19 cellular contexts compared by ENCODE assay signal in genomic region chr1:167515893-167516321, GRCh38. TPM values are rescaled to one million over a fixed set of nuclear protein-coding genes. Genes with fewer than 3 reads are reported as not detected.
DNase-seq lines count a peak whose midpoint lies in the region; ATAC-seq lines count a peak whose summit lies in the region.
"Had no signal": no experiment of that assay in that cellular context is flagged by ENCODE, and none has a peak within 500 bp of the region (broad histone marks: within the 10 kb centered on the region; RNA-seq: fewer than 3 reads in every experiment).

No MANE protein-coding gene starts in this region.

- intact Hi-C loops in activated T-helper 1 cell treated with anti-CD3 and anti-CD28 coated beads, Interleukin-12 subunit alpha, Interleukin-12 subunit beta, Interleukin-2, Interleukin-4 antibody, amounts not matched to agents 30 ng/mL and 10 ng/mL and 1 ng/mL, durations not matched to agents 14 hours and 24 hours and 36 hours (cut with micrococcal nuclease): loop anchor here (2.0 to 10.0 kb wide), 2 partner anchors 41 to 641 kb away; partner anchors contain the start of gene TADA1

- H3K36me3 Mint-ChIP-seq in CD4-positive, CD25-positive, alpha-beta regulatory T cell: peaks cover 54% of the 10 kb centered on the region
- H3K36me3 Mint-ChIP-seq in CD8-positive, alpha-beta memory T cell: peaks cover 0 to 63% (median 9%) of the 10 kb centered on the region in 3 donors
- peaks cover 57% of the 10 kb centered on the region for H3K36me3 Mint-ChIP-seq in activated T-helper 1 cell treated with anti-CD3 and anti-CD28 coated beads, Interleukin-12 subunit alpha, Interleukin-12 subunit beta, Interleukin-2, Interleukin-4 antibody, amounts not matched to agents 30 ng/mL and 10 ng/mL and 1 ng/mL, durations not matched to agents 14 hours and 24 hours and 36 hours (ENCODE audit: low read depth)
- H3K36me3 Mint-ChIP-seq: brain had no signal

- no peaks in the 10 kb centered on the region for H3K27me3 ChIP-seq in CD4-positive, CD25-positive, alpha-beta regulatory T cell (ENCODE audit: control insufficient read depth, insufficient read depth, low read length)
- H3K27me3 ChIP-seq in CD8-positive, alpha-beta memory T cell (ENCODE audit: insufficient read depth, low read length, poor library complexity, severe bottlenecking): no peaks in the 10 kb centered on the region
- H3K27me3 ChIP-seq in mononuclear cell (ENCODE audit: insufficient read depth, low read length): no peaks in the 10 kb centered on the region
- H3K27me3 ChIP-seq: BE2C, gastrocnemius medialis had no signal

- peaks cover 20 to 64% (median 36%) of the 10 kb centered on the region in 4 donors for H3K4me1 Mint-ChIP-seq in CD4-positive, CD25-positive, alpha-beta regulatory T cell
- H3K4me1 Mint-ChIP-seq in CD8-positive, alpha-beta memory T cell: peaks cover 54 to 76% (median 72%) of the 10 kb centered on the region in 3 donors
- peaks cover 76% of the 10 kb centered on the region for H3K4me1 Mint-ChIP-seq in activated T-helper 1 cell treated with anti-CD3 and anti-CD28 coated beads, Interleukin-12 subunit alpha, Interleukin-12 subunit beta, Interleukin-2, Interleukin-4 antibody, amounts not matched to agents 30 ng/mL and 10 ng/mL and 1 ng/mL, durations not matched to agents 14 hours and 24 hours and 36 hours (ENCODE audit: low read depth)

- POLR2A ChIA-PET in CD8-positive, alpha-beta memory T cell (lab: Charles Lee): interaction anchor here (0.9 to 3.1 kb wide), 10 partner anchors 7 to 296 kb away, joined by 3 to 17 read pairs (median 6); partner anchors contain the start of gene POU2F1

- no peak for ATAC-seq in CD4-positive, CD25-positive, alpha-beta regulatory T cell (ENCODE audit: low read depth in 2 of 2)
- ATAC-seq in HG03175 (IDR thresholded peaks at IDR 0.05; ENCODE audit: unreplicated experiment): no peak
- ATAC-seq: gastrocnemius medialis had no signal

- peak overlapping the region; percentile 99 to 100 (median 99) for H3K27ac Mint-ChIP-seq in CD4-positive, CD25-positive, alpha-beta regulatory T cell
- peak overlapping the region; percentile 97 to 100 (median 99) for H3K27ac Mint-ChIP-seq in CD8-positive, alpha-beta memory T cell
- peak overlapping the region; percentile 98 for H3K27ac Mint-ChIP-seq in activated T-helper 1 cell treated with anti-CD3 and anti-CD28 coated beads, Interleukin-12 subunit alpha, Interleukin-12 subunit beta, Interleukin-2, Interleukin-4 antibody, amounts not matched to agents 30 ng/mL and 10 ng/mL and 1 ng/mL, durations not matched to agents 14 hours and 24 hours and 36 hours
- H3K27ac Mint-ChIP-seq: brain, H9 had no signal

- peaks cover 30% of the 10 kb centered on the region for H3K36me3 ChIP-seq in CD4-positive, CD25-positive, alpha-beta regulatory T cell (ENCODE audit: control insufficient read depth, insufficient read depth, low read length)
- peaks cover 8% of the 10 kb centered on the region for H3K36me3 ChIP-seq in CD8-positive, alpha-beta memory T cell (ENCODE audit: insufficient read depth, low read length)
- H3K36me3 ChIP-seq: BE2C, gastrocnemius medialis had no signal

- peaks cover 73% of the 10 kb centered on the region for H3K4me1 ChIP-seq in CD4-positive, CD25-positive, alpha-beta regulatory T cell (ENCODE audit: control insufficient read depth, insufficient read depth, low read length, poor library complexity, severe bottlenecking)
- H3K4me1 ChIP-seq in CD8-positive, alpha-beta memory T cell (ENCODE audit: insufficient read depth, low read length): peaks cover 63% of the 10 kb centered on the region
- peaks cover 18% of the 10 kb centered on the region for H3K4me1 ChIP-seq in mononuclear cell (ENCODE audit: insufficient read depth, low read length)
- H3K4me1 ChIP-seq: BE2C, gastrocnemius medialis had no signal

- no peaks in the 10 kb centered on the region for H3K9me3 ChIP-seq in CD4-positive, CD25-positive, alpha-beta regulatory T cell (ENCODE audit: control insufficient read depth in 2 of 2, low read length in 2 of 2)
- no peaks in the 10 kb centered on the region for H3K9me3 ChIP-seq in CD8-positive, alpha-beta memory T cell (ENCODE audit: low read length)
- H3K9me3 ChIP-seq in mononuclear cell (ENCODE audit: low read depth, low read length): no peaks in the 10 kb centered on the region
- H3K9me3 ChIP-seq: BE2C, gastrocnemius medialis had no signal

- no peak for DNase-seq in CD4-positive, CD25-positive, alpha-beta regulatory T cell
- no peak for DNase-seq in CD8-positive, alpha-beta memory T cell
- no peak for DNase-seq in activated T-helper 1 cell treated with anti-CD3 and anti-CD28 coated beads, Interleukin-12 subunit alpha, Interleukin-12 subunit beta, Interleukin-2, Interleukin-4 antibody, amounts not matched to agents 30 ng/mL and 10 ng/mL and 1 ng/mL, durations not matched to agents 14 hours and 24 hours and 36 hours (ENCODE audit: low spot score)
- no peak for DNase-seq in HPDE6-E6E7 (ENCODE audit: extremely low spot score)
- DNase-seq in DMS 273 (lab: John Stamatoyannopoulos, UW; ENCODE audit: unreplicated experiment): no peak
- DNase-seq: BE2C, cortex of kidney, gastrocnemius medialis, H9, Karpas-422, NCI-H1105, NCI-H2107, NCI-H524 treated with DMSO at 0.1 percent for 48 hours, SIG-M5 had no signal

- H3K27ac ChIP-seq in CD4-positive, CD25-positive, alpha-beta regulatory T cell (ENCODE audit: insufficient read depth, low read length, poor library complexity, severe bottlenecking): peak overlapping the region; percentile 93
- H3K27ac ChIP-seq in CD8-positive, alpha-beta memory T cell (ENCODE audit: low read depth, low read length): peak overlapping the region; percentile 97
- H3K27ac ChIP-seq: gastrocnemius medialis had no signal

- H3K4me3 Mint-ChIP-seq in CD4-positive, CD25-positive, alpha-beta regulatory T cell: peak overlapping the region; percentile 95 to 99 (median 98)
- peak overlapping the region; percentile 94 to 100 (median 100) for H3K4me3 Mint-ChIP-seq in CD8-positive, alpha-beta memory T cell
- peak overlapping the region; percentile 97 for H3K4me3 Mint-ChIP-seq in activated T-helper 1 cell treated with anti-CD3 and anti-CD28 coated beads, Interleukin-12 subunit alpha, Interleukin-12 subunit beta, Interleukin-2, Interleukin-4 antibody, amounts not matched to agents 30 ng/mL and 10 ng/mL and 1 ng/mL, durations not matched to agents 14 hours and 24 hours and 36 hours
- H3K4me3 Mint-ChIP-seq: brain, H9 had no signal

- peak overlapping the region; percentile 98 for H3K4me3 ChIP-seq in CD4-positive, CD25-positive, alpha-beta regulatory T cell (ENCODE audit: low read depth, low read length)
- peak overlapping the region; percentile 97 for H3K4me3 ChIP-seq in CD8-positive, alpha-beta memory T cell (ENCODE audit: low read length)
- H3K4me3 ChIP-seq in mononuclear cell (ENCODE audit: low read length): peak overlapping the region; percentile 64
- H3K4me3 ChIP-seq: gastrocnemius medialis had no signal

- no peaks in the 10 kb centered on the region for H3K9me3 Mint-ChIP-seq in CD4-positive, CD25-positive, alpha-beta regulatory T cell
- H3K9me3 Mint-ChIP-seq in CD8-positive, alpha-beta memory T cell: no peaks in the 10 kb centered on the region
- no peaks in the 10 kb centered on the region for H3K9me3 Mint-ChIP-seq in activated T-helper 1 cell treated with anti-CD3 and anti-CD28 coated beads, Interleukin-12 subunit alpha, Interleukin-12 subunit beta, Interleukin-2, Interleukin-4 antibody, amounts not matched to agents 30 ng/mL and 10 ng/mL and 1 ng/mL, durations not matched to agents 14 hours and 24 hours and 36 hours
- H3K9me3 Mint-ChIP-seq: H9 had no signal

- CTCF ChIA-PET in CD8-positive, alpha-beta memory T cell (lab: Charles Lee): interaction anchor here (0.7 to 5.4 kb wide), 15 partner anchors 11 to 114 kb away, joined by 3 to 44 read pairs (median 8); partner anchors contain the start of gene CREG1

- H3K27me3 Mint-ChIP-seq in CD4-positive, CD25-positive, alpha-beta regulatory T cell: no peaks in the 10 kb centered on the region
- no peaks in the 10 kb centered on the region for H3K27me3 Mint-ChIP-seq in CD8-positive, alpha-beta memory T cell
- H3K27me3 Mint-ChIP-seq in activated T-helper 1 cell treated with anti-CD3 and anti-CD28 coated beads, Interleukin-12 subunit alpha, Interleukin-12 subunit beta, Interleukin-2, Interleukin-4 antibody, amounts not matched to agents 30 ng/mL and 10 ng/mL and 1 ng/mL, durations not matched to agents 14 hours and 24 hours and 36 hours (ENCODE audit: insufficient read depth): peaks cover 2% of the 10 kb centered on the region

RNA-seq across cellular contexts. Expression of gene CD247, which starts 2.4 kb away (rescaled TPM):
- total RNA-seq in CD4-positive, CD25-positive, alpha-beta regulatory T cell: 410 TPM
- polyA plus RNA-seq in CD4-positive, CD25-positive, alpha-beta regulatory T cell: 100 to 1,000 TPM; 412 to 718 (median 486) TPM
- 100 to 1,000 TPM; 130 to 133 TPM for total RNA-seq in CD8-positive, alpha-beta memory T cell
- 395 TPM for polyA plus RNA-seq in CD8-positive, alpha-beta memory T cell
- total RNA-seq in activated T-helper 1 cell treated with anti-CD3 and anti-CD28 coated beads, Interleukin-12 subunit alpha, Interleukin-12 subunit beta, Interleukin-2, Interleukin-4 antibody, amounts not matched to agents 30 ng/mL and 10 ng/mL and 1 ng/mL, durations not matched to agents 14 hours and 24 hours and 36 hours: 237 and 238 TPM in 2 replicates
- total RNA-seq in mononuclear cell: 162 TPM
- total RNA-seq: epithelial cell of proximal tubule, osteoblast had no signal

RNA-seq across cellular contexts. Expression of gene CREG1, which starts 37.7 kb away (rescaled TPM):
- total RNA-seq in CD4-positive, CD25-positive, alpha-beta regulatory T cell: 6.7 TPM
- 10 to 100 TPM; 16.8 to 29.7 (median 22.1) TPM for polyA plus RNA-seq in CD4-positive, CD25-positive, alpha-beta regulatory T cell
- 10 to 100 TPM; 14.6 to 15.3 TPM for total RNA-seq in CD8-positive, alpha-beta memory T cell
- 19.5 TPM for polyA plus RNA-seq in CD8-positive, alpha-beta memory T cell
- 15.3 and 16.8 TPM in 2 replicates for total RNA-seq in activated T-helper 1 cell treated with anti-CD3 and anti-CD28 coated beads, Interleukin-12 subunit alpha, Interleukin-12 subunit beta, Interleukin-2, Interleukin-4 antibody, amounts not matched to agents 30 ng/mL and 10 ng/mL and 1 ng/mL, durations not matched to agents 14 hours and 24 hours and 36 hours
- total RNA-seq in mononuclear cell: 139 TPM
